In genomic region chr3:4825572-4826236, GRCh38 we compare ENCODE assay signal across 8 cellular contexts.
DNase-seq lines count a peak whose midpoint lies in the region; ATAC-seq and TF ChIP-seq lines count a peak whose summit lies in the region.

No MANE protein-coding gene starts in this region.

- peak overlapping the region; percentile 74 for H3K4me3 Mint-ChIP-seq in activated T-helper 2 cell treated with anti-CD3 and anti-CD28 coated beads, Interferon-gamma antibody, Interleukin-2, Interleukin-4, amounts not matched to agents 10 μg/mL and 5 μg/mL and 100 μg/mL, durations not matched to agents 14 hours and 24 hours and 36 hours (ENCODE audit: low read depth)
- H3K4me3 Mint-ChIP-seq in stimulated activated memory B cell treated with anti-CD40 and anti-IgM and Interleukin-4, amounts not matched to agents 10 μg/mL and 1 μg/mL and 100 μg/mL, for 72 hours: peak overlapping the region; percentile 70

- intact Hi-C loops in activated T-helper 2 cell treated with anti-CD3 and anti-CD28 coated beads, Interferon-gamma antibody, Interleukin-2, Interleukin-4, amounts not matched to agents 10 μg/mL and 5 μg/mL and 100 μg/mL, durations not matched to agents 14 hours and 24 hours and 36 hours (cut with micrococcal nuclease): no loop called here

- peak; percentile 69 for ATAC-seq in stimulated activated memory B cell treated with anti-CD40 and anti-IgM and Interleukin-4, amounts not matched to agents 10 μg/mL and 1 μg/mL and 100 μg/mL, for 72 hours
- no peak for ATAC-seq in HG02610 (IDR thresholded peaks at IDR 0.05; ENCODE audit: unreplicated experiment)

- no peaks in the 10 kb centered on the region for H3K27me3 Mint-ChIP-seq in activated T-helper 2 cell treated with anti-CD3 and anti-CD28 coated beads, Interferon-gamma antibody, Interleukin-2, Interleukin-4, amounts not matched to agents 10 μg/mL and 5 μg/mL and 100 μg/mL, durations not matched to agents 14 hours and 24 hours and 36 hours (ENCODE audit: low read depth)
- no peaks in the 10 kb centered on the region for H3K27me3 Mint-ChIP-seq in stimulated activated memory B cell treated with anti-CD40 and anti-IgM and Interleukin-4, amounts not matched to agents 10 μg/mL and 1 μg/mL and 100 μg/mL, for 72 hours

- H3K36me3 ChIP-seq in KOPT-K1 (ENCODE audit: insufficient read depth, low read length): no peaks in the 10 kb centered on the region

- no peak for TF ChIP-seq CTCF in foreskin fibroblast (IDR thresholded peaks at IDR 0.05; ENCODE audit: low read depth, low read length)

- peaks cover 4% of the 10 kb centered on the region for H3K9me3 Mint-ChIP-seq in activated T-helper 2 cell treated with anti-CD3 and anti-CD28 coated beads, Interferon-gamma antibody, Interleukin-2, Interleukin-4, amounts not matched to agents 10 μg/mL and 5 μg/mL and 100 μg/mL, durations not matched to agents 14 hours and 24 hours and 36 hours
- H3K9me3 Mint-ChIP-seq in stimulated activated memory B cell treated with anti-CD40 and anti-IgM and Interleukin-4, amounts not matched to agents 10 μg/mL and 1 μg/mL and 100 μg/mL, for 72 hours: no peaks in the 10 kb centered on the region

- H3K27ac ChIP-seq in KOPT-K1 (ENCODE audit: low read depth, low read length, poor library complexity, severe bottlenecking): peak overlapping the region; percentile 100

- H3K36me3 Mint-ChIP-seq in activated T-helper 2 cell treated with anti-CD3 and anti-CD28 coated beads, Interferon-gamma antibody, Interleukin-2, Interleukin-4, amounts not matched to agents 10 μg/mL and 5 μg/mL and 100 μg/mL, durations not matched to agents 14 hours and 24 hours and 36 hours (ENCODE audit: low read depth): peaks cover 93% of the 10 kb centered on the region
- H3K36me3 Mint-ChIP-seq in stimulated activated memory B cell treated with anti-CD40 and anti-IgM and Interleukin-4, amounts not matched to agents 10 μg/mL and 1 μg/mL and 100 μg/mL, for 72 hours: peaks cover 90% of the 10 kb centered on the region

- peaks cover 92% of the 10 kb centered on the region for H3K4me1 Mint-ChIP-seq in activated T-helper 2 cell treated with anti-CD3 and anti-CD28 coated beads, Interferon-gamma antibody, Interleukin-2, Interleukin-4, amounts not matched to agents 10 μg/mL and 5 μg/mL and 100 μg/mL, durations not matched to agents 14 hours and 24 hours and 36 hours (ENCODE audit: low read depth)
- peaks cover 89% of the 10 kb centered on the region for H3K4me1 Mint-ChIP-seq in stimulated activated memory B cell treated with anti-CD40 and anti-IgM and Interleukin-4, amounts not matched to agents 10 μg/mL and 1 μg/mL and 100 μg/mL, for 72 hours

- H3K9me3 ChIP-seq in KOPT-K1 (ENCODE audit: insufficient read depth, low read length, poor library complexity, severe bottlenecking): no peaks in the 10 kb centered on the region

- no peak overlapping the region for H3K4me3 ChIP-seq in foreskin fibroblast (ENCODE audit: low read depth in 1 of 2, low read length in 2 of 2)

- peak overlapping the region; percentile 93 for H3K27ac Mint-ChIP-seq in activated T-helper 2 cell treated with anti-CD3 and anti-CD28 coated beads, Interferon-gamma antibody, Interleukin-2, Interleukin-4, amounts not matched to agents 10 μg/mL and 5 μg/mL and 100 μg/mL, durations not matched to agents 14 hours and 24 hours and 36 hours
- H3K27ac Mint-ChIP-seq in stimulated activated memory B cell treated with anti-CD40 and anti-IgM and Interleukin-4, amounts not matched to agents 10 μg/mL and 1 μg/mL and 100 μg/mL, for 72 hours: peak overlapping the region; percentile 88

- peak; percentile 47 for DNase-seq in activated T-helper 2 cell treated with anti-CD3 and anti-CD28 coated beads, Interferon-gamma antibody, Interleukin-2, Interleukin-4, amounts not matched to agents 10 μg/mL and 5 μg/mL and 100 μg/mL, durations not matched to agents 14 hours and 24 hours and 36 hours (ENCODE audit: low spot score)
- DNase-seq in islet precursor cell (peak; percentile 76), foreskin fibroblast (no peak), AG08395 (ENCODE audit: low spot score) (no peak), cerebellar nuclear complex (lab: John Stamatoyannopoulos, UW) (no peak)

Comparison
In these comparisons a context has a peak if more than half of its experiments do, and no peak if none do; other contexts are left out.
1. DNase-seq: peak in activated T-helper 2 cell treated with anti-CD3 and anti-CD28 coated beads, Interferon-gamma antibody, Interleukin-2, Interleukin-4, amounts not matched to agents 10 μg/mL and 5 μg/mL and 100 μg/mL, durations not matched to agents 14 hours and 24 hours and 36 hours (single experiment) and islet precursor cell (single experiment); none in foreskin fibroblast (0 of 2), AG08395 (single experiment) and cerebellar nuclear complex (0 of 2).